Comparison of ENCODE assay signal across 13 cellular contexts in the genomic region with DNA sequence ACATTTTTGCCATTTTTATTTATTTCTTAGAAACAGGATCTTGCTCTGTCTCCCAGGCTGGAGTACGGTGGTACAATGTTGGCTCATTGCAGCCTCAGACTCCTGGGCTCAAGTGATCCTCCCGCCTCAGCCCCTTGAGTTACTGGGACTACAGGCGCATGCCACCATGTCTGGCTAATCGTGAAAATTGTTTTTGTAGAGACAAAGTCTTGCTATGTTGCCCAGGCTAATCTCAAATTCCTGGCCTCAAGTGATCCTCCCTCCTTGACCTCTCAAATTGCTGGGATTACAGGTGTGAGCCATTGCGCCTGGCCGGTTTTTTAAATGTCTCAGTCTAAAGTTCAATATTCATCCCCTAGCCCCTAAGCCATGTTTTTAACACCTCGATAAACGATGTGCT.
"Had no signal": no experiment of that assay in that cellular context is flagged by ENCODE, and none has a peak within 500 bp of the region (broad histone marks: within the 10 kb centered on the region; RNA-seq: fewer than 3 reads in every experiment).

No MANE protein-coding gene starts in this region.

- FAIRE-seq: colon, endometrium, urothelium cell line had no signal

- H3K27ac ChIP-seq: SK-N-MC, thoracic aorta had no signal

- H3K36me3 ChIP-seq: thoracic aorta had no signal

- ATAC-seq: right cardiac atrium had no signal

- H3K4me3 ChIP-seq: SK-N-MC, skin epidermis, thoracic aorta had no signal

- DNase-seq: activated CD4-positive, alpha-beta T cell treated with anti-CD3 and anti-CD28 coated beads for 1 hour; activated CD4-positive, alpha-beta T cell treated with anti-CD3 and anti-CD28 coated beads, Interleukin-2, amount 50 U/mL, for 4 hours; activated naive CD4-positive, alpha-beta T cell treated with Interleukin-2 at 50 U/mL for 16 hours; caudate nucleus; right cardiac atrium; stimulated activated CD4-positive, alpha-beta T cell treated with anti-CD3 and anti-CD28 coated beads, Interleukin-4, amount 100 ng/mL, for 24 hours; T-helper 9 cell had no signal

- H3K9me3 ChIP-seq: thoracic aorta had no signal
